Comparison of ENCODE assay signal across 8 cellular contexts in genomic region chr2:230925879-230926765, GRCh38. TPM values are rescaled to one million over a fixed set of nuclear protein-coding genes. Genes with fewer than 3 reads are reported as not detected.
DNase-seq lines count a peak whose midpoint lies in the region; ATAC-seq and TF ChIP-seq lines count a peak whose summit lies in the region.

No MANE protein-coding gene starts in this region.

- CTCF ChIA-PET in CD4-positive, alpha-beta memory T cell (lab: Charles Lee; ENCODE audit: partially characterized antibody) = interaction anchor here (0.7 to 5.3 kb wide), 6 partner anchors 25 to 78 kb away, joined by 3 to 67 read pairs (median 16); no protein-coding TSS in a partner anchor

- no peaks in the 10 kb centered on the region for H3K36me3 Mint-ChIP-seq in CD4-positive, alpha-beta memory T cell

- H3K27me3 ChIP-seq in CD4-positive, alpha-beta memory T cell (ENCODE audit: insufficient read depth, low read length) = no peaks in the 10 kb centered on the region

- TF ChIP-seq CTCF in choroid plexus epithelial cell (conservative IDR thresholded peaks at IDR 0.05; ENCODE audit: low read depth, low read length) = peak; percentile 40

- no peaks in the 10 kb centered on the region for H3K9me3 ChIP-seq in CD4-positive, alpha-beta memory T cell (ENCODE audit: control insufficient read depth in 1 of 2, low read length in 2 of 2)

- H3K4me1 ChIP-seq in CD4-positive, alpha-beta memory T cell (ENCODE audit: insufficient read depth, low read length) = peaks cover 21% of the 10 kb centered on the region

- ATAC-seq in GM19463 (IDR thresholded peaks at IDR 0.05; ENCODE audit: unreplicated experiment) = peak; percentile 45
- ATAC-seq in HG03521 (IDR thresholded peaks at IDR 0.05; ENCODE audit: unreplicated experiment) = no peak
- ATAC-seq in HG03457 (IDR thresholded peaks at IDR 0.05; ENCODE audit: unreplicated experiment) = no peak
- ATAC-seq in HG03025 (IDR thresholded peaks at IDR 0.05; ENCODE audit: low FRiP score, unreplicated experiment) = no peak

- H3K27ac Mint-ChIP-seq in CD4-positive, alpha-beta memory T cell = peak overlapping the region in 3 of 7 donors; percentile 13 to 87 (median 52)

- H3K36me3 ChIP-seq in CD4-positive, alpha-beta memory T cell (ENCODE audit: insufficient read depth, low read length) = no peaks in the 10 kb centered on the region

- H3K27ac ChIP-seq in CD4-positive, alpha-beta memory T cell (ENCODE audit: low read depth, low read length) = peak overlapping the region; percentile 40

- peaks cover 2% of the 10 kb centered on the region in 2 donors for H3K27me3 Mint-ChIP-seq in CD4-positive, alpha-beta memory T cell

- H3K4me1 Mint-ChIP-seq in CD4-positive, alpha-beta memory T cell = peaks cover 19 to 40% (median 27%) of the 10 kb centered on the region in 4 donors

- H3K9me3 Mint-ChIP-seq in CD4-positive, alpha-beta memory T cell = no peaks in the 10 kb centered on the region

- intact Hi-C loops in CD4-positive, alpha-beta memory T cell (cut with micrococcal nuclease) = no loop called here

- peak overlapping the region in 2 of 8 donors; percentile 24 to 96 for H3K4me3 Mint-ChIP-seq in CD4-positive, alpha-beta memory T cell

- POLR2A ChIA-PET in CD4-positive, alpha-beta memory T cell (lab: Charles Lee; ENCODE audit: partially characterized antibody) = interaction anchor here (0.6 to 2.6 kb wide), 9 partner anchors 15 to 153 kb away, joined by 3 to 14 read pairs (median 3); no protein-coding TSS in a partner anchor

- no peak for DNase-seq in CD4-positive, alpha-beta memory T cell
- DNase-seq in HPDE6-E6E7 (ENCODE audit: extremely low spot score) = peak; percentile 34
- DNase-seq in choroid plexus epithelial cell (ENCODE audit: low read depth) = peak; percentile 13
- no peak for DNase-seq in hypothalamus (lab: John Stamatoyannopoulos, UW)

- H3K4me3 ChIP-seq in CD4-positive, alpha-beta memory T cell (ENCODE audit: low read length in 2 of 2) = no peak overlapping the region
- no peak overlapping the region for H3K4me3 ChIP-seq in choroid plexus epithelial cell (ENCODE audit: low read depth, low read length)

RNA-seq across cellular contexts. Expression of gene GPR55, which starts 1.1 kb away (rescaled TPM):
- 1 to 10 TPM; 8.1 to 8.3 TPM for total RNA-seq in CD4-positive, alpha-beta memory T cell
- 1 to 10 TPM in 1 of 2 donors, not detected in 1; 2.4 TPM for polyA plus RNA-seq in CD4-positive, alpha-beta memory T cell

Comparison
In these comparisons a context has a peak if more than half of its experiments do, and no peak if none do; other contexts are left out.
1. DNase-seq: peak in HPDE6-E6E7 (single experiment) and choroid plexus epithelial cell (single experiment); none in CD4-positive, alpha-beta memory T cell (0 of 5) and hypothalamus (0 of 51).